Comparison of ENCODE assay signal across 1 cellular context in the genomic region with DNA sequence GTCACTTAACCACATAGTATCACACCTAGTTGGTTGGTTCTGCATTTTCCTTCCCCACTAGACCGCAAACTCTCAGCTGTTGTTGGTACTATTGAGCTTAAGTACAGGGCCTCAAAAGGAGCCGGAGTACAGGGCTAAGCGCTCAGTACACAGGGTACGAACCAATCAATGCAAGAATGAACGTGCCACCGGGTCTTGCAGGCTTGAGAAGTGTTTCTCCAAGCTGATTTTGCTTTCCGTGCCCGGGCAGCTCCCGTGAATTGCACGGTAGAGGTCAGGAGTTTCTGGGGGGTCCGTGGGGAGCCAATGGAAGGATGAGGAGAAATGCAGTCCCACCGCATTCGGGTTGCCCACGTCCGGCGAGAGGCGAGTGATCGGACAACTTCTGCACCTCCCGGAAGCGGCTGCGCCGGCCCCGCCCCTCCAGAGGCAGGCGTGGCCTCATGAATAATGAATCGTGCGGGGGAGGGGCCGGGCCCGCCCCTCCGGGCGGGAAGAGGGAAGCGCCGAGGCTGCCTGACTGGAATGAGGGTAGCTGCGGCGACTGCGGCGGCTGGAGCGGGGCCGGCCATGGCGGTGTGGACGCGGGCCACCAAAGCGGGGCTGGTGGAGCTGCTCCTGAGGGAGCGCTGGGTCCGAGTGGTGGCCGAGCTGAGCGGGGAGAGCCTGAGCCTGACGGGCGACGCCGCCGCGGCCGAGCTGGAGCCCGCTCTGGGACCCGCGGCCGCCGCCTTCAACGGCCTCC.
TF ChIP-seq lines count a peak whose summit lies in the region.

A gene (plus strand): TSS at position 523 of the 745 bp plus-strand sequence. CDS start 3 bp downstream, at position 526.

TF ChIP-seq in HepG2, 621 proteins besides CTCF, POLR2A, EP300 and RAD21 (continued from another document and continues in another):
- TF ChIP-seq, protein P1, sequence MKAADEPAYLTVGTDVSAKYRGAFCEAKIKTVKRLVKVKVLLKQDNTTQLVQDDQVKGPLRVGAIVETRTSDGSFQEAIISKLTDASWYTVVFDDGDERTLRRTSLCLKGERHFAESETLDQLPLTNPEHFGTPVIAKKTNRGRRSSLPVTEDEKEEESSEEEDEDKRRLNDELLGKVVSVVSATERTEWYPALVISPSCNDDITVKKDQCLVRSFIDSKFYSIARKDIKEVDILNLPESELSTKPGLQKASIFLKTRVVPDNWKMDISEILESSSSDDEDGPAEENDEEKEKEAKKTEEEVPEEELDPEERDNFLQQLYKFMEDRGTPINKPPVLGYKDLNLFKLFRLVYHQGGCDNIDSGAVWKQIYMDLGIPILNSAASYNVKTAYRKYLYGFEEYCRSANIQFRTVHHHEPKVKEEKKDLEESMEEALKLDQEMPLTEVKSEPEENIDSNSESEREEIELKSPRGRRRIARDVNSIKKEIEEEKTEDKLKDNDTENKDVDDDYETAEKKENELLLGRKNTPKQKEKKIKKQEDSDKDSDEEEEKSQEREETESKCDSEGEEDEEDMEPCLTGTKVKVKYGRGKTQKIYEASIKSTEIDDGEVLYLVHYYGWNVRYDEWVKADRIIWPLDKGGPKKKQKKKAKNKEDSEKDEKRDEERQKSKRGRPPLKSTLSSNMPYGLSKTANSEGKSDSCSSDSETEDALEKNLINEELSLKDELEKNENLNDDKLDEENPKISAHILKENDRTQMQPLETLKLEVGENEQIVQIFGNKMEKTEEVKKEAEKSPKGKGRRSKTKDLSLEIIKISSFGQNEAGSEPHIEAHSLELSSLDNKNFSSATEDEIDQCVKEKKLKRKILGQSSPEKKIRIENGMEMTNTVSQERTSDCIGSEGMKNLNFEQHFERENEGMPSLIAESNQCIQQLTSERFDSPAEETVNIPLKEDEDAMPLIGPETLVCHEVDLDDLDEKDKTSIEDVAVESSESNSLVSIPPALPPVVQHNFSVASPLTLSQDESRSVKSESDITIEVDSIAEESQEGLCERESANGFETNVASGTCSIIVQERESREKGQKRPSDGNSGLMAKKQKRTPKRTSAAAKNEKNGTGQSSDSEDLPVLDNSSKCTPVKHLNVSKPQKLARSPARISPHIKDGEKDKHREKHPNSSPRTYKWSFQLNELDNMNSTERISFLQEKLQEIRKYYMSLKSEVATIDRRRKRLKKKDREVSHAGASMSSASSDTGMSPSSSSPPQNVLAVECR (CRISPR knock-in tag; IDR thresholded peaks at IDR 0.05; ENCODE audit: borderline replicate concordance), result peak; percentile 92
- TF ChIP-seq, protein P2, sequence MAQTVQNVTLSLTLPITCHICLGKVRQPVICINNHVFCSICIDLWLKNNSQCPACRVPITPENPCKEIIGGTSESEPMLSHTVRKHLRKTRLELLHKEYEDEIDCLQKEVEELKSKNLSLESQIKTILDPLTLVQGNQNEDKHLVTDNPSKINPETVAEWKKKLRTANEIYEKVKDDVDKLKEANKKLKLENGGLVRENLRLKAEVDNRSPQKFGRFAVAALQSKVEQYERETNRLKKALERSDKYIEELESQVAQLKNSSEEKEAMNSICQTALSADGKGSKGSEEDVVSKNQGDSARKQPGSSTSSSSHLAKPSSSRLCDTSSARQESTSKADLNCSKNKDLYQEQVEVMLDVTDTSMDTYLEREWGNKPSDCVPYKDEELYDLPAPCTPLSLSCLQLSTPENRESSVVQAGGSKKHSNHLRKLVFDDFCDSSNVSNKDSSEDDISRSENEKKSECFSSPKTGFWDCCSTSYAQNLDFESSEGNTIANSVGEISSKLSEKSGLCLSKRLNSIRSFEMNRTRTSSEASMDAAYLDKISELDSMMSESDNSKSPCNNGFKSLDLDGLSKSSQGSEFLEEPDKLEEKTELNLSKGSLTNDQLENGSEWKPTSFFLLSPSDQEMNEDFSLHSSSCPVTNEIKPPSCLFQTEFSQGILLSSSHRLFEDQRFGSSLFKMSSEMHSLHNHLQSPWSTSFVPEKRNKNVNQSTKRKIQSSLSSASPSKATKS (CRISPR knock-in tag; IDR thresholded peaks at IDR 0.05), result no peak; the same call in 1 of the 2 replicates
- TF ChIP-seq, protein P3, sequence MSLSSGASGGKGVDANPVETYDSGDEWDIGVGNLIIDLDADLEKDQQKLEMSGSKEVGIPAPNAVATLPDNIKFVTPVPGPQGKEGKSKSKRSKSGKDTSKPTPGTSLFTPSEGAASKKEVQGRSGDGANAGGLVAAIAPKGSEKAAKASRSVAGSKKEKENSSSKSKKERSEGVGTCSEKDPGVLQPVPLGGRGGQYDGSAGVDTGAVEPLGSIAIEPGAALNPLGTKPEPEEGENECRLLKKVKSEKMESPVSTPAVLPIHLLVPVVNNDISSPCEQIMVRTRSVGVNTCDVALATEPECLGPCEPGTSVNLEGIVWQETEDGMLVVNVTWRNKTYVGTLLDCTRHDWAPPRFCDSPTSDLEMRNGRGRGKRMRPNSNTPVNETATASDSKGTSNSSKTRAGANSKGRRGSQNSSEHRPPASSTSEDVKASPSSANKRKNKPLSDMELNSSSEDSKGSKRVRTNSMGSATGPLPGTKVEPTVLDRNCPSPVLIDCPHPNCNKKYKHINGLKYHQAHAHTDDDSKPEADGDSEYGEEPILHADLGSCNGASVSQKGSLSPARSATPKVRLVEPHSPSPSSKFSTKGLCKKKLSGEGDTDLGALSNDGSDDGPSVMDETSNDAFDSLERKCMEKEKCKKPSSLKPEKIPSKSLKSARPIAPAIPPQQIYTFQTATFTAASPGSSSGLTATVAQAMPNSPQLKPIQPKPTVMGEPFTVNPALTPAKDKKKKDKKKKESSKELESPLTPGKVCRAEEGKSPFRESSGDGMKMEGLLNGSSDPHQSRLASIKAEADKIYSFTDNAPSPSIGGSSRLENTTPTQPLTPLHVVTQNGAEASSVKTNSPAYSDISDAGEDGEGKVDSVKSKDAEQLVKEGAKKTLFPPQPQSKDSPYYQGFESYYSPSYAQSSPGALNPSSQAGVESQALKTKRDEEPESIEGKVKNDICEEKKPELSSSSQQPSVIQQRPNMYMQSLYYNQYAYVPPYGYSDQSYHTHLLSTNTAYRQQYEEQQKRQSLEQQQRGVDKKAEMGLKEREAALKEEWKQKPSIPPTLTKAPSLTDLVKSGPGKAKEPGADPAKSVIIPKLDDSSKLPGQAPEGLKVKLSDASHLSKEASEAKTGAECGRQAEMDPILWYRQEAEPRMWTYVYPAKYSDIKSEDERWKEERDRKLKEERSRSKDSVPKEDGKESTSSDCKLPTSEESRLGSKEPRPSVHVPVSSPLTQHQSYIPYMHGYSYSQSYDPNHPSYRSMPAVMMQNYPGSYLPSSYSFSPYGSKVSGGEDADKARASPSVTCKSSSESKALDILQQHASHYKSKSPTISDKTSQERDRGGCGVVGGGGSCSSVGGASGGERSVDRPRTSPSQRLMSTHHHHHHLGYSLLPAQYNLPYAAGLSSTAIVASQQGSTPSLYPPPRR (CRISPR knock-in tag; IDR thresholded peaks at IDR 0.05; ENCODE audit: borderline replicate concordance), result no peak
- TF ChIP-seq ZKSCAN1 (IDR thresholded peaks at IDR 0.05; ENCODE audit: low read length), result no peak
- TF ChIP-seq PAWR (CRISPR knock-in tag; IDR thresholded peaks at IDR 0.05; ENCODE audit: borderline replicate concordance), result peak; percentile 75; the same call in 1 of the 2 replicates
- peak; percentile 87 for TF ChIP-seq GFI1 (CRISPR knock-in tag; IDR thresholded peaks at IDR 0.05; ENCODE audit: borderline replicate concordance)
- no peak for TF ChIP-seq SCMH1 (CRISPR knock-in tag; IDR thresholded peaks at IDR 0.05; ENCODE audit: borderline replicate concordance)
- peak; percentile 68 for TF ChIP-seq AGO1 (IDR thresholded peaks at IDR 0.05; ENCODE audit: low read depth, low read length, poor library complexity, severe bottlenecking)
- peak; percentile 43 for TF ChIP-seq ZNF883 (CRISPR knock-in tag; IDR thresholded peaks at IDR 0.05; ENCODE audit: not compliant biosample characterization)
- peak; percentile 46; the same call in 1 of the 2 replicates for TF ChIP-seq HOXA3 (CRISPR knock-in tag; IDR thresholded peaks at IDR 0.05)
- no peak for TF ChIP-seq ZNF850 (CRISPR knock-in tag; conservative IDR thresholded peaks at IDR 0.05)
- TF ChIP-seq ZNF496 (CRISPR knock-in tag; IDR thresholded peaks at IDR 0.05; ENCODE audit: insufficient replicate concordance), result no peak
- TF ChIP-seq, protein P4, sequence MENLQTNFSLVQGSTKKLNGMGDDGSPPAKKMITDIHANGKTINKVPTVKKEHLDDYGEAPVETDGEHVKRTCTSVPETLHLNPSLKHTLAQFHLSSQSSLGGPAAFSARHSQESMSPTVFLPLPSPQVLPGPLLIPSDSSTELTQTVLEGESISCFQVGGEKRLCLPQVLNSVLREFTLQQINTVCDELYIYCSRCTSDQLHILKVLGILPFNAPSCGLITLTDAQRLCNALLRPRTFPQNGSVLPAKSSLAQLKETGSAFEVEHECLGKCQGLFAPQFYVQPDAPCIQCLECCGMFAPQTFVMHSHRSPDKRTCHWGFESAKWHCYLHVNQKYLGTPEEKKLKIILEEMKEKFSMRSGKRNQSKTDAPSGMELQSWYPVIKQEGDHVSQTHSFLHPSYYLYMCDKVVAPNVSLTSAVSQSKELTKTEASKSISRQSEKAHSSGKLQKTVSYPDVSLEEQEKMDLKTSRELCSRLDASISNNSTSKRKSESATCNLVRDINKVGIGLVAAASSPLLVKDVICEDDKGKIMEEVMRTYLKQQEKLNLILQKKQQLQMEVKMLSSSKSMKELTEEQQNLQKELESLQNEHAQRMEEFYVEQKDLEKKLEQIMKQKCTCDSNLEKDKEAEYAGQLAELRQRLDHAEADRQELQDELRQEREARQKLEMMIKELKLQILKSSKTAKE (CRISPR knock-in tag; IDR thresholded peaks at IDR 0.05; ENCODE audit: borderline replicate concordance), result peak; percentile 76; the same call in 1 of the 2 replicates
- TF ChIP-seq, protein P5, sequence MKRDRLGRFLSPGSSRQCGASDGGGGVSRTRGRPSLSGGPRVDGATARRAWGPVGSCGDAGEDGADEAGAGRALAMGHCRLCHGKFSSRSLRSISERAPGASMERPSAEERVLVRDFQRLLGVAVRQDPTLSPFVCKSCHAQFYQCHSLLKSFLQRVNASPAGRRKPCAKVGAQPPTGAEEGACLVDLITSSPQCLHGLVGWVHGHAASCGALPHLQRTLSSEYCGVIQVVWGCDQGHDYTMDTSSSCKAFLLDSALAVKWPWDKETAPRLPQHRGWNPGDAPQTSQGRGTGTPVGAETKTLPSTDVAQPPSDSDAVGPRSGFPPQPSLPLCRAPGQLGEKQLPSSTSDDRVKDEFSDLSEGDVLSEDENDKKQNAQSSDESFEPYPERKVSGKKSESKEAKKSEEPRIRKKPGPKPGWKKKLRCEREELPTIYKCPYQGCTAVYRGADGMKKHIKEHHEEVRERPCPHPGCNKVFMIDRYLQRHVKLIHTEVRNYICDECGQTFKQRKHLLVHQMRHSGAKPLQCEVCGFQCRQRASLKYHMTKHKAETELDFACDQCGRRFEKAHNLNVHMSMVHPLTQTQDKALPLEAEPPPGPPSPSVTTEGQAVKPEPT (CRISPR knock-in tag; IDR thresholded peaks at IDR 0.05; ENCODE audit: low read depth), result no peak
- peak; percentile 98 for TF ChIP-seq POLR2G (IDR thresholded peaks at IDR 0.05; ENCODE audit: low read depth, low read length)
- 0 out of 2 replicates have a peak, but pooled peaks have one; percentile 78 for TF ChIP-seq PCBP1 (IDR thresholded peaks at IDR 0.05; ENCODE audit: borderline replicate concordance, low read depth, low read length)
- TF ChIP-seq, protein P6, sequence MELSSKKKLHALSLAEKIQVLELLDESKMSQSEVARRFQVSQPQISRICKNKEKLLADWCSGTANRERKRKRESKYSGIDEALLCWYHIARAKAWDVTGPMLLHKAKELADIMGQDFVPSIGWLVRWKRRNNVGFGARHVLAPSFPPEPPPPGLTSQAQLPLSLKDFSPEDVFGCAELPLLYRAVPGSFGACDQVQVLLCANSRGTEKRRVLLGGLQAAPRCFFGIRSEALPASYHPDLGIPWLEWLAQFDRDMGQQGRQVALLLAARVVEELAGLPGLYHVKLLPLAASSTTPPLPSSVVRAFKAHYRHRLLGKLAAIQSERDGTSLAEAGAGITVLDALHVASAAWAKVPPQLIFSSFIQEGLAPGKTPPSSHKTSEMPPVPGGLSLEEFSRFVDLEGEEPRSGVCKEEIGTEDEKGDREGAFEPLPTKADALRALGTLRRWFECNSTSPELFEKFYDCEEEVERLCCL (CRISPR knock-in tag; IDR thresholded peaks at IDR 0.05; ENCODE audit: borderline replicate concordance), result peak; percentile 57; the same call in 1 of the 2 replicates
- TF ChIP-seq, protein P7, sequence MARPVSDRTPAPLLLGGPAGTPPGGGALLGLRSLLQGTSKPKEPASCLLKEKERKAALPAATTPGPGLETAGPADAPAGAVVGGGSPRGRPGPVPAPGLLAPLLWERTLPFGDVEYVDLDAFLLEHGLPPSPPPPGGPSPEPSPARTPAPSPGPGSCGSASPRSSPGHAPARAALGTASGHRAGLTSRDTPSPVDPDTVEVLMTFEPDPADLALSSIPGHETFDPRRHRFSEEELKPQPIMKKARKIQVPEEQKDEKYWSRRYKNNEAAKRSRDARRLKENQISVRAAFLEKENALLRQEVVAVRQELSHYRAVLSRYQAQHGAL (CRISPR knock-in tag; IDR thresholded peaks at IDR 0.05; ENCODE audit: not compliant biosample characterization), result peak; percentile 38
- peak; percentile 75 for TF ChIP-seq DR1 (CRISPR knock-in tag; IDR thresholded peaks at IDR 0.05)
- TF ChIP-seq GABPA (IDR thresholded peaks at IDR 0.05; ENCODE audit: low read depth, low read length), result peak; percentile 52; the same call in 1 of the 2 replicates
- TF ChIP-seq GABPA (CRISPR knock-in tag; IDR thresholded peaks at IDR 0.05; ENCODE audit: low read depth), result peak; percentile 84
- no peak for TF ChIP-seq ZNF75D (CRISPR knock-in tag; IDR thresholded peaks at IDR 0.05; ENCODE audit: borderline replicate concordance)
- peak; percentile 75; the same call in 1 of the 2 replicates for TF ChIP-seq ZNF234 (CRISPR knock-in tag; conservative IDR thresholded peaks at IDR 0.05)
- TF ChIP-seq HIVEP1 (CRISPR knock-in tag; IDR thresholded peaks at IDR 0.05), result peak; percentile 54
- TF ChIP-seq RBAK (CRISPR knock-in tag; IDR thresholded peaks at IDR 0.05), result no peak; the same call in 1 of the 2 replicates
- no peak for TF ChIP-seq GPN1 (CRISPR knock-in tag; IDR thresholded peaks at IDR 0.05; ENCODE audit: borderline replicate concordance)
- TF ChIP-seq, protein P8, sequence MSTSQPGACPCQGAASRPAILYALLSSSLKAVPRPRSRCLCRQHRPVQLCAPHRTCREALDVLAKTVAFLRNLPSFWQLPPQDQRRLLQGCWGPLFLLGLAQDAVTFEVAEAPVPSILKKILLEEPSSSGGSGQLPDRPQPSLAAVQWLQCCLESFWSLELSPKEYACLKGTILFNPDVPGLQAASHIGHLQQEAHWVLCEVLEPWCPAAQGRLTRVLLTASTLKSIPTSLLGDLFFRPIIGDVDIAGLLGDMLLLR (CRISPR knock-in tag; IDR thresholded peaks at IDR 0.05), result peak; percentile 65; the same call in 1 of the 2 replicates
- peak; percentile 89; the same call in 1 of the 2 replicates for TF ChIP-seq SIN3A (IDR thresholded peaks at IDR 0.05; ENCODE audit: borderline replicate concordance, low read depth, low read length)
- peak; percentile 84 for TF ChIP-seq SALL1 (CRISPR knock-in tag; IDR thresholded peaks at IDR 0.05)
- TF ChIP-seq ZNF674 (CRISPR knock-in tag; IDR thresholded peaks at IDR 0.05; ENCODE audit: low read depth), result no peak
- TF ChIP-seq TCF7L2 (IDR thresholded peaks at IDR 0.05; ENCODE audit: low read depth, low read length), result no peak
- TF ChIP-seq, protein P9, sequence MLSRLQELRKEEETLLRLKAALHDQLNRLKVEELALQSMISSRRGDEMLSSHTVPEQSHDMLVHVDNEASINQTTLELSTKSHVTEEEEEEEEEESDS (CRISPR knock-in tag; IDR thresholded peaks at IDR 0.05; ENCODE audit: borderline replicate concordance), result no peak; the same call in 1 of the 2 replicates
- TF ChIP-seq SP4 (CRISPR knock-in tag; IDR thresholded peaks at IDR 0.05), result peak; percentile 97
- peak; percentile 62; the same call in 1 of the 2 replicates for TF ChIP-seq NAIF1 (CRISPR knock-in tag; IDR thresholded peaks at IDR 0.05; ENCODE audit: borderline replicate concordance)
